8 cellular contexts compared by ENCODE assay signal in the genomic region with DNA sequence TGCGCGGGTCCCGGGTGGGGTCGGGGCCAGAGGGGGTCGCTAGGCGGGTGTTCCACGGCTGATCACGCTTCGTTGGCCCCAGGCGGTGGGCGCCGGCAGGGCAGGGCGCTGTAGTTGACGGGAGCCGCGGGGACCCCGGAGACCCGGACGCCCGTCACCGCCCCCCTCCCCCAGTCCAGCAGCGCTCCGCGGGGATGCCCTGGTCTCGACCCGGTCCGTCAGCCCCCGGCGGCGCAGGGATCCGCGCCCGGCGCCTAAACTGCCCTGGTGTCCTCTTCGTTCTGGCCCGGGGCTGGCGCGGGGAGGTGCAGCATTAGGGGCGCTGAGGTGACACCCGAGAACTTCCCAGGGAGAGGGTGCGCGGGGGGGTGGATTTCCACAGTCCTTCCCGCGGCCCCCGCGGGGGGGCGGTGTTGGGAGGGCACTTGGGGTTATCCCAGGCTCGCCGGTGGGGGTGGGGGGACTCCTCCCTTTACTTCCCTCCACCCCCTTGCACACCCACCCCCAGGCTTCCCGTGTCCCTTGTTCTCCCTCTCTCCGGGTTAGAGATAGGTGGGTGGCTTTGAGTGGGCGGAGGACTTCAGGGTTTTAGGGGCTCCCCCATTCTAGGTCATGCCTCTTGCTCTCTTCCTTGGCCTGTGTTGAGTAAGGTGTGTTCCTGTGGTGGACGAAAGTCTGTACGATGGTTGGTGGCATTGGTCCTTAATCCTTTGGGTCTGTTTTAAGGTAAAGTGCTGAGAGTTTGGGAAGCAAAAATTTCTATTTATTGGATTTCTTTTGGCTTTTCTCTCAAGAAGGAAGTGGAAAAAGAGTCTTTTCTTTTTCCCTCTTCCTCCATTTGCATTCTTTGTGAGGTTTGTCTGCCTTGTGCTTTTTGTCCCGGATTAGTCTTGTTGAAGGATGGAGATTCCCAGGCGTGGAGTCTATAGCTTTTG. TPM values are rescaled to one million over a fixed set of nuclear protein-coding genes. Genes with fewer than 3 reads are reported as not detected.
DNase-seq lines count a peak whose midpoint lies in the region; ATAC-seq lines count a peak whose summit lies in the region.

No MANE protein-coding gene starts in this region.

- DNase-seq in NK-92 treated with Interleukin-12 subunit alpha and Interleukin-12 subunit beta, amount 100 ng/mL, for 24 hours (lab: John Stamatoyannopoulos, UW) = peak; percentile 76
- DNase-seq in NK-92 (lab: John Stamatoyannopoulos, UW; ENCODE audit: unreplicated experiment) (no peak), NOMO-1 (lab: John Stamatoyannopoulos, UW; ENCODE audit: unreplicated experiment in 2 of 2) (peak; percentile 52 to 71), activated T-cell treated with anti-CD3 and anti-CD28 coated beads for 48 hours (ENCODE audit: low read depth) (peak; percentile 73), myocyte (ENCODE audit: low read depth) (peak; percentile 86)
- DNase-seq in stimulated activated CD8-positive, alpha-beta memory T cell treated with anti-CD3 and anti-CD28 coated beads, Interleukin-7, amount 100 ng/mL, for 4 hours (ENCODE audit: low read depth in 2 of 2) = peak; percentile 77 to 80

- H3K9me3 ChIP-seq in esophagus (ENCODE audit: control insufficient read depth in 2 of 2, insufficient read depth in 1 of 2, low read depth in 1 of 2, low read length in 1 of 2) = no peaks in the 10 kb centered on the region

- H3K27me3 ChIP-seq in esophagus (ENCODE audit: control insufficient read depth in 1 of 2, insufficient read depth in 2 of 2, low read length in 2 of 2) = no peaks in the 10 kb centered on the region

- peak; percentile 10 for ATAC-seq in HG03108 (IDR thresholded peaks at IDR 0.05; ENCODE audit: unreplicated experiment)

- peak overlapping the region; percentile 82 to 88 for H3K4me3 ChIP-seq in esophagus (ENCODE audit: low read depth in 1 of 2, low read length in 2 of 2)

- 2 to 5% methylated on average over 32 to 56 of the region's 56 CpGs for WGBS in esophagus, 2 donors

- H3K36me3 ChIP-seq in esophagus (ENCODE audit: control insufficient read depth in 2 of 2, insufficient read depth in 2 of 2, low read length in 1 of 2) = peaks cover 0 to 6% of the 10 kb centered on the region in 2 donors

- H3K27ac ChIP-seq in esophagus (ENCODE audit: low read depth in 2 of 2, low read length in 1 of 2) = peak overlapping the region; percentile 99 to 100

- H3K4me1 ChIP-seq in esophagus (ENCODE audit: control insufficient read depth in 2 of 2, insufficient read depth in 2 of 2, low read length in 1 of 2) = peaks cover 2 to 3% of the 10 kb centered on the region in 2 donors

RNA-seq across cellular contexts. Expression of a gene that starts 0.7 kb away (rescaled TPM):
- 1 to 10 TPM; 5.1 to 9.5 TPM for polyA plus RNA-seq in esophagus
- 34.0 and 40.3 TPM in 2 replicates for total RNA-seq in myocyte
- polyA plus RNA-seq in myocyte (2012) = 35.6 TPM
